In genomic region chr15:77186518-77187095, GRCh38 we compare ENCODE assay signal across 8 cellular contexts.
DNase-seq lines count a peak whose midpoint lies in the region; ATAC-seq, FAIRE-seq and TF ChIP-seq lines count a peak whose summit lies in the region.

No MANE protein-coding gene starts in this region.

- H3K27ac ChIP-seq in keratinocyte (ENCODE audit: control insufficient read depth, insufficient read depth, low read length) (no peak overlapping the region), transverse colon (peak overlapping the region; percentile 19 to 59 (median 49))

- peak; percentile 71 for TF ChIP-seq CTCF in astrocyte of the cerebellum (IDR thresholded peaks at IDR 0.05; ENCODE audit: low read depth, low read length, missing control alignments)
- peak; percentile 45 to 52 (median 48) for TF ChIP-seq CTCF in keratinocyte (optimal IDR thresholded peaks at IDR 0.05 in 1 of 3, IDR thresholded peaks at IDR 0.05 in 1 of 3, conservative IDR thresholded peaks at IDR 0.05 in 1 of 3; ENCODE audit: extremely low read depth in 1 of 3, insufficient read depth in 2 of 3, low read length in 3 of 3)
- peak; percentile 35 to 60 (median 43) for TF ChIP-seq CTCF in transverse colon (IDR thresholded peaks at IDR 0.05)

- no peaks in the 10 kb centered on the region for H4K20me1 ChIP-seq in keratinocyte (ENCODE audit: control insufficient read depth, extremely low read depth, insufficient read depth, low read length)

- peak; percentile 57 for FAIRE-seq in G401.6 (lab: Jason Lieb, UNC)
- no peak for FAIRE-seq in keratinocyte (lab: Jason Lieb, UNC)

- H3K9ac ChIP-seq in keratinocyte (ENCODE audit: control insufficient read depth, extremely low read depth, insufficient read depth, low read length) = no peak overlapping the region

- DNase-seq in M059J (ENCODE audit: low read depth) (peak; percentile 6), astrocyte of the cerebellum (ENCODE audit: low read depth) (peak; percentile 27), keratinocyte (ENCODE audit: low read depth, low spot score) (no peak), transverse colon (no peak), SIG-M5 treated with dmso at 0.1 percent for 504 hours (lab: John Stamatoyannopoulos, UW; ENCODE audit: unreplicated experiment) (no peak)

- intact Hi-C loops in transverse colon (cut with DNase I; ENCODE audit: low total_unique reads) = loop anchor here (10.0 kb wide), 1 partner anchor 318 kb away; no protein-coding TSS in a partner anchor

- no peak overlapping the region for H3K4me2 ChIP-seq in keratinocyte (ENCODE audit: control insufficient read depth, extremely low read depth, insufficient read depth, low read depth, low read length)

- TF ChIP-seq POLR2A in transverse colon (IDR thresholded peaks at IDR 0.05) = no peak

- 23 to 31% methylated on average over 4 of the region's 4 CpGs for WGBS in transverse colon (ENCODE audit: low coverage in 1 of 2), 2 donors

- dilution Hi-C loops in keratinocyte (cut with MboI; ENCODE audit: extremely low pct_ligation_motif_present, low sequenced_read_pairs) = no loop called here

- TF ChIP-seq EP300 in transverse colon (IDR thresholded peaks at IDR 0.05; ENCODE audit: low read depth) = no peak

- H3K27me3 ChIP-seq in keratinocyte (ENCODE audit: control insufficient read depth, extremely low read depth, insufficient read depth, low read length) (no peaks in the 10 kb centered on the region), transverse colon (no peaks in the 10 kb centered on the region)

- H3K36me3 ChIP-seq in keratinocyte (ENCODE audit: control insufficient read depth in 2 of 2, extremely low read depth in 1 of 2, insufficient read depth in 2 of 2, low read length in 2 of 2) (no peaks in the 10 kb centered on the region), transverse colon (no peaks in the 10 kb centered on the region)

- no peaks in the 10 kb centered on the region for H3K9me1 ChIP-seq in keratinocyte (ENCODE audit: control insufficient read depth, extremely low read depth, insufficient read depth, low read length)

- no peaks in the 10 kb centered on the region for H3K9me3 ChIP-seq in keratinocyte (ENCODE audit: control insufficient read depth, low read depth, low read length)
- no peaks in the 10 kb centered on the region for H3K9me3 ChIP-seq in transverse colon

- in situ Hi-C loops in astrocyte of the cerebellum (cut with HindIII; ENCODE audit: low sequenced_read_pairs) (no loop called here), transverse colon (cut with MboI; ENCODE audit: low pct_ligation_motif_present in 1 of 4, low pct_unique_long_range_greater_than_20kb in 1 of 4, low sequenced_read_pairs in 3 of 4) (no loop called here)

- no peak overlapping the region for H2AFZ ChIP-seq in keratinocyte (ENCODE audit: control insufficient read depth, low read length)

- H3K4me3 ChIP-seq in astrocyte of the cerebellum (ENCODE audit: low read depth, low read length) (no peak overlapping the region), keratinocyte (ENCODE audit: control insufficient read depth in 2 of 3, extremely low read depth in 1 of 3, insufficient read depth in 2 of 3, low read depth in 1 of 3, low read length in 3 of 3) (no peak overlapping the region), transverse colon (no peak overlapping the region)

- ATAC-seq in HG03025 (IDR thresholded peaks at IDR 0.05; ENCODE audit: low FRiP score, unreplicated experiment) (no peak), HG03135 (IDR thresholded peaks at IDR 0.05; ENCODE audit: unreplicated experiment) (no peak)

- H3K4me1 ChIP-seq in keratinocyte (ENCODE audit: control insufficient read depth, extremely low read depth, insufficient read depth, low read length) (peaks cover 7% of the 10 kb centered on the region), transverse colon (peaks cover 3 to 43% (median 26%) of the 10 kb centered on the region in 4 donors)

- no peaks in the 10 kb centered on the region for H3K79me2 ChIP-seq in keratinocyte (ENCODE audit: control insufficient read depth, insufficient read depth, low read length)

Comparison
In these comparisons a context has a peak if more than half of its experiments do, and no peak if none do; other contexts are left out.
1. DNase-seq: peak in M059J (single experiment) and astrocyte of the cerebellum (single experiment); none in keratinocyte (single experiment), transverse colon (single experiment) and SIG-M5 treated with dmso at 0.1 percent for 504 hours (single experiment).
2. Peak in every context shown above with its lines, with median percentiles within 50 percentile points of each other: CTCF ChIP-seq.